8 cellular contexts compared by ENCODE assay signal in the genomic region with DNA sequence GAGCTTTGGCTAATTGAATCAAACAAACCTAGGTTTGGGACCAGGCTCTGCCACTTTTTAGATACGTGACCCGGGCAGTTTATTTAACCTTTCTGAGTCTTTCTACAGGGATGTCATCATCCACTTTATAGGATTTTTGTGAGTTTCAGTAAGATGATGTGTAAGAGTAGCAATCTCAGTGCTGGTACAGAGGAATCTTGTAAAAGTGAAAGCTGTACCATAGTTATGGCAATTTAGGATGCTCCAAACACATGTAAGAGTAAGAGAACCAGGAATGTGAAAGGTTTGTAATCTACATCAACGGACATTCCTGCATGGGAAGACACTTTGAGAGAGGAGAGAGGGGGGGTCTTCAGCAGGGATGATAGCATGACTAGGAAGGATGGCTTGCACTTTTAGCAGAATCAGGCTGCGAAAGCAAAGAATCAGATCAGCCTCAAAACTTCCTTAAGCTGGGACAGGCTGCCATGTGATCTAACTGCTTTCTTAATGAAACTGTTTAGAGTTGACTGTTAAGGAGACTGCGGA. TPM values are rescaled to one million over a fixed set of nuclear protein-coding genes. Genes with fewer than 3 reads are reported as not detected.
DNase-seq lines count a peak whose midpoint lies in the region; ATAC-seq and TF ChIP-seq lines count a peak whose summit lies in the region.

No MANE protein-coding gene starts in this region.

- no peaks in the 10 kb centered on the region for H3K9me3 ChIP-seq in BLaER1
- H3K9me3 ChIP-seq in Karpas-422 (ENCODE audit: low read length), result no peaks in the 10 kb centered on the region
- no peaks in the 10 kb centered on the region for H3K9me3 ChIP-seq in ectodermal cell (ENCODE audit: control insufficient read depth, low read length)

- TF ChIP-seq CTCF in nephron (IDR thresholded peaks at IDR 0.05; ENCODE audit: unreplicated experiment in 3 of 3), result no peak

- 46 to 47% methylated on average over 5 of the region's 5 CpGs for WGBS in ectodermal cell, 2 experiments

- H3K9me2 ChIP-seq in Karpas-422 (replicated peaks; ENCODE audit: insufficient read depth, low read length), result no peaks in the 10 kb centered on the region

- H3K4me2 ChIP-seq in BLaER1, result peak overlapping the region; percentile 87
- peak overlapping the region; percentile 92 for H3K4me2 ChIP-seq in Karpas-422 (ENCODE audit: low read depth, low read length, poor library complexity, severe bottlenecking)

- DNase-seq in Karpas-422 (no peak), NCI-H446 treated with DMSO at 0.1 percent for 48 hours (lab: John Stamatoyannopoulos, UW) (no peak), NCI-H82 (lab: John Stamatoyannopoulos, UW) (no peak)

- H3K27ac ChIP-seq in BLaER1 (peak overlapping the region; percentile 95), Karpas-422 (ENCODE audit: low read length) (peak overlapping the region; percentile 70), ectodermal cell (ENCODE audit: insufficient read depth, low read depth, low read length, poor library complexity, severe bottlenecking) (no peak overlapping the region)

- H3K27me3 Mint-ChIP-seq in nephron (ENCODE audit: low read depth), result no peaks in the 10 kb centered on the region

- H4K20me1 ChIP-seq in BLaER1 (peaks cover 61% of the 10 kb centered on the region), Karpas-422 (ENCODE audit: insufficient read depth, low read depth, low read length) (no peaks in the 10 kb centered on the region)

- no peak overlapping the region for H2AFZ ChIP-seq in Karpas-422 (ENCODE audit: low read length)

- H3K4me1 ChIP-seq in BLaER1, result peaks cover 26% of the 10 kb centered on the region
- H3K4me1 ChIP-seq in Karpas-422 (ENCODE audit: low read length), result peaks cover 13% of the 10 kb centered on the region
- peaks cover 12% of the 10 kb centered on the region for H3K4me1 ChIP-seq in ectodermal cell (ENCODE audit: control insufficient read depth, insufficient read depth, low read length)

- no peaks in the 10 kb centered on the region for H3K9me3 Mint-ChIP-seq in nephron

- H3K4me3 Mint-ChIP-seq in nephron, result peak overlapping the region; percentile 94 to 99 (median 97)

- H3K27ac Mint-ChIP-seq in nephron, result peak overlapping the region; percentile 87 to 92 (median 91)

- peaks cover 20% of the 10 kb centered on the region for H3K4me1 Mint-ChIP-seq in nephron

- ATAC-seq in HG03439 (IDR thresholded peaks at IDR 0.05; ENCODE audit: unreplicated experiment) (no peak), GM18861 (IDR thresholded peaks at IDR 0.05; ENCODE audit: unreplicated experiment) (no peak)

- H3K27me3 ChIP-seq in BLaER1 (no peaks in the 10 kb centered on the region), Karpas-422 (ENCODE audit: low read length) (no peaks in the 10 kb centered on the region), ectodermal cell (ENCODE audit: control insufficient read depth, insufficient read depth, low read length, poor library complexity, severe bottlenecking) (no peaks in the 10 kb centered on the region)

- H3K79me2 ChIP-seq in Karpas-422 (ENCODE audit: low read length), result peaks cover 45% of the 10 kb centered on the region

- peaks cover 74% of the 10 kb centered on the region for H3K36me3 ChIP-seq in BLaER1
- H3K36me3 ChIP-seq in Karpas-422 (ENCODE audit: insufficient read depth, low read length), result peaks cover 12% of the 10 kb centered on the region; the same call in 1 of the 2 replicates
- peaks cover 37% of the 10 kb centered on the region for H3K36me3 ChIP-seq in ectodermal cell (ENCODE audit: control insufficient read depth, insufficient read depth, low read length)

- peak overlapping the region; percentile 88 for H3K4me3 ChIP-seq in BLaER1
- H3K4me3 ChIP-seq in Karpas-422 (ENCODE audit: low read length), result peak overlapping the region; percentile 94
- H3K4me3 ChIP-seq in ectodermal cell (ENCODE audit: insufficient read depth, low read depth, low read length), result peak overlapping the region; percentile 86

- H3K36me3 Mint-ChIP-seq in nephron (ENCODE audit: low read depth), result peaks cover 46% of the 10 kb centered on the region

- peak overlapping the region; percentile 96 for H3K9ac ChIP-seq in BLaER1
- H3K9ac ChIP-seq in Karpas-422 (ENCODE audit: low read length), result peak overlapping the region; percentile 94

RNA-seq across cellular contexts. Expression of a gene that starts 1.0 kb away (rescaled TPM):
- 22.6 and 37.6 TPM in 2 replicates for total RNA-seq in Karpas-422 (2014; rRNA removed; shearing (Covaris generic); ENCODE audit: low replicate concordance)
- 129 TPM for polyA plus RNA-seq in ectodermal cell (2013, experiment 1 of 4)
- polyA plus RNA-seq in ectodermal cell (2013, experiment 2 of 4), result 131 TPM
- 88.1 TPM for polyA plus RNA-seq in ectodermal cell (2013, experiment 3 of 4)
- polyA plus RNA-seq in ectodermal cell (2013, experiment 4 of 4), result 98.9 TPM

RNA-seq across cellular contexts. Expression of a gene that starts 20.3 kb away (rescaled TPM):
- total RNA-seq in Karpas-422 (2014; rRNA removed; shearing (Covaris generic); ENCODE audit: low replicate concordance), result 8.6 and 10.2 TPM in 2 replicates
- polyA plus RNA-seq in ectodermal cell (2013, experiment 1 of 4), result 43.4 TPM
- polyA plus RNA-seq in ectodermal cell (2013, experiment 2 of 4), result 49.1 TPM
- polyA plus RNA-seq in ectodermal cell (2013, experiment 3 of 4), result 31.6 TPM
- polyA plus RNA-seq in ectodermal cell (2013, experiment 4 of 4), result 33.1 TPM

RNA-seq across cellular contexts. Expression of a gene that starts 33.0 kb away (rescaled TPM):
- 24.7 and 34.5 TPM in 2 replicates for total RNA-seq in Karpas-422 (2014; rRNA removed; shearing (Covaris generic); ENCODE audit: low replicate concordance)
- 153 TPM for polyA plus RNA-seq in ectodermal cell (2013, experiment 1 of 4)
- polyA plus RNA-seq in ectodermal cell (2013, experiment 2 of 4), result 154 TPM
- polyA plus RNA-seq in ectodermal cell (2013, experiment 3 of 4), result 123 TPM
- 130 TPM for polyA plus RNA-seq in ectodermal cell (2013, experiment 4 of 4)
